23 cellular contexts compared by ENCODE assay signal in genomic region chr17:48558057-48558456, GRCh38. TPM values are rescaled to one million over a fixed set of nuclear protein-coding genes. Genes with fewer than 3 reads are reported as not detected.
DNase-seq lines count a peak whose midpoint lies in the region; ATAC-seq, FAIRE-seq and TF ChIP-seq lines count a peak whose summit lies in the region.
"Had no signal": no experiment of that assay in that cellular context is flagged by ENCODE, and none has a peak within 500 bp of the region (broad histone marks: within the 10 kb centered on the region; RNA-seq: fewer than 3 reads in every experiment).

No MANE protein-coding gene starts in this region.

- FAIRE-seq in H54 (lab: Jason Lieb, UNC): no peak
- FAIRE-seq: frontal cortex, HTR-8/SVneo, pancreas had no signal

- no peaks in the 10 kb centered on the region for H4K20me1 ChIP-seq in mammary epithelial cell (ENCODE audit: insufficient read depth, low read length)

- H3K27me3 ChIP-seq in mammary epithelial cell (ENCODE audit: insufficient read depth, low read length): no peaks in the 10 kb centered on the region
- H3K27me3 ChIP-seq in stomach smooth muscle (ENCODE audit: control insufficient read depth in 1 of 2, insufficient read depth in 2 of 2, low read length in 2 of 2): no peaks in the 10 kb centered on the region

- peaks cover 13 to 50% of the 10 kb centered on the region in 2 experiments for H3K36me3 ChIP-seq in HEK293 (ENCODE audit: control insufficient read depth in 2 of 2, insufficient read depth in 1 of 2, low read length in 2 of 2)
- no peaks in the 10 kb centered on the region for H3K36me3 ChIP-seq in mammary epithelial cell (ENCODE audit: insufficient read depth, low read length)
- H3K36me3 ChIP-seq in stomach smooth muscle (ENCODE audit: control insufficient read depth in 2 of 2, insufficient read depth in 2 of 2, low read length in 2 of 2): peaks cover 0 to 2% of the 10 kb centered on the region in 2 donors
- H3K36me3 ChIP-seq: pancreas had no signal

- dilution Hi-C loops in mammary epithelial cell (cut with HindIII; ENCODE audit: low sequenced_read_pairs): no loop called here

- H3K4me1 ChIP-seq in HEK293 (ENCODE audit: control insufficient read depth, insufficient read depth, low read length): peaks cover 81% of the 10 kb centered on the region
- peaks cover 24% of the 10 kb centered on the region for H3K4me1 ChIP-seq in mammary epithelial cell (ENCODE audit: insufficient read depth, low read length)
- peaks cover 84% of the 10 kb centered on the region for H3K4me1 ChIP-seq in stomach smooth muscle (ENCODE audit: control insufficient read depth, insufficient read depth, low read length)
- H3K4me1 ChIP-seq: pancreas had no signal

- H2AFZ ChIP-seq in mammary epithelial cell (ENCODE audit: low read depth, low read length): no peak overlapping the region
- H2AFZ ChIP-seq: PC-9 had no signal

- WGBS in mammary epithelial cell (ENCODE audit: low coverage, missing lambda C conversion rate): 93% methylated on average over 9 of the region's 9 CpGs

- CTCF ChIA-PET in HEK293 (lab: Yijun Ruan, JAX): interaction anchor here (1.1 to 1.7 kb wide), 4 partner anchors 9 to 66 kb away, joined by 3 to 6 read pairs (median 4); no protein-coding TSS in a partner anchor
- CTCF ChIA-PET in mammary epithelial cell (lab: Charles Lee; ENCODE audit: low non-redundant PET): no interaction called here

- intact Hi-C loops in mammary epithelial cell (cut with micrococcal nuclease): no loop called here

- peak overlapping the region; percentile 97; the same call in 1 of the 2 replicates for H3K27ac ChIP-seq in HEK293 (ENCODE audit: extremely low read depth, low read depth, low read length)
- no peak overlapping the region for H3K27ac ChIP-seq in mammary epithelial cell (ENCODE audit: insufficient read depth, low read depth, low read length)
- peak overlapping the region; percentile 96 for H3K27ac ChIP-seq in stomach smooth muscle (ENCODE audit: low read length)
- H3K27ac ChIP-seq: PC-9 had no signal

- ATAC-seq in HG02870 (IDR thresholded peaks at IDR 0.05; ENCODE audit: unreplicated experiment): no peak
- ATAC-seq: activated naive CD8-positive, alpha-beta T cell treated with anti-CD3 and anti-CD28 coated beads, Interleukin-2, amount 50 U/mL, for 24 hours; left cardiac atrium; pancreas had no signal

- TF ChIP-seq CTCF in HEK293 (tag by site-specific recombination; IDR thresholded peaks at IDR 0.05) (no peak), mammary epithelial cell (conservative IDR thresholded peaks at IDR 0.05 in 1 of 2, IDR thresholded peaks at IDR 0.05 in 1 of 2; ENCODE audit: extremely low read depth in 1 of 2, insufficient read depth in 1 of 2, low read depth in 1 of 2, low read length in 2 of 2) (no peak)

- POLR2A ChIA-PET in HEK293 (lab: Yijun Ruan, JAX): no interaction called here

- TF ChIP-seq POLR2A in H54 (IDR thresholded peaks at IDR 0.05; ENCODE audit: low read depth, low read length): no peak

- H3K9me3 ChIP-seq in HEK293 (ENCODE audit: control insufficient read depth, insufficient read depth, low read depth, low read length): no peaks in the 10 kb centered on the region
- H3K9me3 ChIP-seq in mammary epithelial cell (replicated peaks; ENCODE audit: insufficient read depth, low read length): no peaks in the 10 kb centered on the region
- no peaks in the 10 kb centered on the region for H3K9me3 ChIP-seq in stomach smooth muscle (ENCODE audit: control insufficient read depth in 2 of 2, low read length in 2 of 2)
- H3K9me3 ChIP-seq: pancreas had no signal

- H3K4me3 ChIP-seq in HEK293 (ENCODE audit: low read depth, low read length): no peak overlapping the region
- no peak overlapping the region for H3K4me3 ChIP-seq in mammary epithelial cell (replicated peaks in 1 of 3; ENCODE audit: insufficient read depth in 1 of 3, low read depth in 2 of 3, low read length in 3 of 3)
- H3K4me3 ChIP-seq in stomach smooth muscle (ENCODE audit: low read length in 2 of 2): peak overlapping the region in 1 of 2 donors; percentile 75
- H3K4me3 ChIP-seq: pancreas, PC-9, skin epidermis had no signal

- DNase-seq in mammary epithelial cell (peak; percentile 22), left kidney (ENCODE audit: low read depth, low spot score) (peak; percentile 66), amniotic stem cell (lab: John Stamatoyannopoulos, UW) (no peak), H54 (ENCODE audit: insufficient read length, low spot score) (no peak)
- no peak for DNase-seq in stimulated activated CD4-positive, alpha-beta T cell treated with anti-CD3 and anti-CD28 coated beads, Interleukin-4, amount 100 ng/mL, for 1 hour
- DNase-seq: activated CD8-positive, alpha-beta memory T cell treated with anti-CD3 and anti-CD28 coated beads for 24 hours; activated naive CD8-positive, alpha-beta T cell treated with anti-CD3 and anti-CD28 coated beads, Interleukin-2, amount 50 U/mL, for 24 hours; CD4-positive, alpha-beta T cell; left cardiac atrium; NCI-H1417 treated with DMSO at 0.1 percent for 48 hours; PC-9; stimulated activated CD8-positive, alpha-beta memory T cell treated with anti-CD3 and anti-CD28 coated beads, Interleukin-4, amount 100 ng/mL, for 48 hours had no signal

- BruUV-seq in mammary epithelial cell (replicated peaks; lab: Mats Ljungman, UMichigan): no TSS peak

- H3K4me2 ChIP-seq in mammary epithelial cell (ENCODE audit: insufficient read depth, low read depth, low read length): no peak overlapping the region
- H3K4me2 ChIP-seq: PC-9 had no signal

- peaks cover 13% of the 10 kb centered on the region for H3K79me2 ChIP-seq in mammary epithelial cell (ENCODE audit: insufficient read depth, low read length)

- H3K9ac ChIP-seq in mammary epithelial cell (ENCODE audit: insufficient read depth, low read length): no peak overlapping the region
- H3K9ac ChIP-seq in stomach smooth muscle (ENCODE audit: low read length in 2 of 2): peak overlapping the region; percentile 33 to 58

- in situ Hi-C loops in mammary epithelial cell (cut with MboI; ENCODE audit: low sequenced_read_pairs in 2 of 2): no loop called here

TF ChIP-seq in HEK293, 187 proteins besides CTCF, POLR2A, EP300 and RAD21:
- no peak for TF ChIP-seq ZNF112 (tag by site-specific recombination; IDR thresholded peaks at IDR 0.05)
- TF ChIP-seq IKZF3 (tag by site-specific recombination; IDR thresholded peaks at IDR 0.05): peak; percentile 13; the same call in 1 of the 2 replicates
- TF ChIP-seq, protein P1, sequence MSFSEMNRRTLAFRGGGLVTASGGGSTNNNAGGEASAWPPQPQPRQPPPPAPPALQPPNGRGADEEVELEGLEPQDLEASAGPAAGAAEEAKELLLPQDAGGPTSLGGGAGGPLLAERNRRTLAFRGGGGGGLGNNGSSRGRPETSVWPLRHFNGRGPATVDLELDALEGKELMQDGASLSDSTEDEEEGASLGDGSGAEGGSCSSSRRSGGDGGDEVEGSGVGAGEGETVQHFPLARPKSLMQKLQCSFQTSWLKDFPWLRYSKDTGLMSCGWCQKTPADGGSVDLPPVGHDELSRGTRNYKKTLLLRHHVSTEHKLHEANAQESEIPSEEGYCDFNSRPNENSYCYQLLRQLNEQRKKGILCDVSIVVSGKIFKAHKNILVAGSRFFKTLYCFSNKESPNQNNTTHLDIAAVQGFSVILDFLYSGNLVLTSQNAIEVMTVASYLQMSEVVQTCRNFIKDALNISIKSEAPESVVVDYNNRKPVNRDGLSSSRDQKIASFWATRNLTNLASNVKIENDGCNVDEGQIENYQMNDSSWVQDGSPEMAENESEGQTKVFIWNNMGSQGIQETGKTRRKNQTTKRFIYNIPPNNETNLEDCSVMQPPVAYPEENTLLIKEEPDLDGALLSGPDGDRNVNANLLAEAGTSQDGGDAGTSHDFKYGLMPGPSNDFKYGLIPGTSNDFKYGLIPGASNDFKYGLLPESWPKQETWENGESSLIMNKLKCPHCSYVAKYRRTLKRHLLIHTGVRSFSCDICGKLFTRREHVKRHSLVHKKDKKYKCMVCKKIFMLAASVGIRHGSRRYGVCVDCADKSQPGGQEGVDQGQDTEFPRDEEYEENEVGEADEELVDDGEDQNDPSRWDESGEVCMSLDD (tag by site-specific recombination; IDR thresholded peaks at IDR 0.05): no peak

RNA-seq across cellular contexts. Expression of gene HOXB2, which starts 13.1 kb away (rescaled TPM):
- total RNA-seq in mammary epithelial cell: 10 to 100 TPM in 1 of 2 donors, 1 to 10 TPM in 1; 3.3 to 18.9 TPM
- 6.7 TPM for polyA plus RNA-seq in mammary epithelial cell
- polyA minus RNA-seq in mammary epithelial cell: 2.8 TPM
- total RNA-seq: cerebellum, frontal cortex, SK-MEL-5, temporal lobe had no signal

RNA-seq across cellular contexts. Expression of gene HOXB4, which starts 20.1 kb away (rescaled TPM):
- under 1 TPM; 0.16 to 0.17 TPM for total RNA-seq in mammary epithelial cell
- 0.01 TPM for polyA plus RNA-seq in mammary epithelial cell
- polyA minus RNA-seq in mammary epithelial cell: not detected
- total RNA-seq: frontal cortex, temporal lobe had no signal

RNA-seq across cellular contexts. Expression of gene HOXB1, which starts 27.2 kb away (rescaled TPM):
- total RNA-seq in mammary epithelial cell: not detected
- polyA plus RNA-seq in mammary epithelial cell: not detected
- polyA minus RNA-seq in mammary epithelial cell: not detected
- total RNA-seq: activated T-helper 1 cell treated with anti-CD3 and anti-CD28 coated beads, Interleukin-12 subunit alpha, Interleukin-12 subunit beta, Interleukin-2, Interleukin-4 antibody, amounts not matched to agents 30 ng/mL and 10 ng/mL and 1 ng/mL, durations not matched to agents 14 hours and 24 hours and 36 hours; CD4-positive, alpha-beta T cell; cerebellum; frontal cortex; left cardiac atrium; pancreas; PC-9; SK-MEL-5; temporal lobe had no signal
- polyA plus RNA-seq: pancreas had no signal

RNA-seq across cellular contexts. Expression of gene HOXB3, which starts 32.0 kb away (rescaled TPM):
- 1 to 10 TPM; 1.5 to 5.2 TPM for total RNA-seq in mammary epithelial cell
- 2.6 TPM for polyA plus RNA-seq in mammary epithelial cell
- 0.67 TPM for polyA minus RNA-seq in mammary epithelial cell
- total RNA-seq: cerebellum, frontal cortex, temporal lobe had no signal

RNA-seq across cellular contexts. Expression of gene HOXB5, which starts 35.5 kb away (rescaled TPM):
- total RNA-seq in mammary epithelial cell: not detected
- polyA plus RNA-seq in mammary epithelial cell: not detected
- not detected for polyA minus RNA-seq in mammary epithelial cell
- total RNA-seq: activated T-helper 1 cell treated with anti-CD3 and anti-CD28 coated beads, Interleukin-12 subunit alpha, Interleukin-12 subunit beta, Interleukin-2, Interleukin-4 antibody, amounts not matched to agents 30 ng/mL and 10 ng/mL and 1 ng/mL, durations not matched to agents 14 hours and 24 hours and 36 hours; CD4-positive, alpha-beta T cell; cerebellum; frontal cortex; SK-MEL-5; temporal lobe had no signal

Comparison
In these comparisons a context has a peak if more than half of its experiments do, and no peak if none do; other contexts are left out.
1. DNase-seq: peak in mammary epithelial cell (single experiment) and left kidney (single experiment); none in stimulated activated CD4-positive, alpha-beta T cell treated with anti-CD3 and anti-CD28 coated beads, Interleukin-4, amount 100 ng/mL, for 1 hour (single experiment), amniotic stem cell (single experiment) and H54 (single experiment).